In genomic region chr1:33255347-33256311, GRCh38 we compare ENCODE assay signal across 8 cellular contexts. TPM values are rescaled to one million over a fixed set of nuclear protein-coding genes. Genes with fewer than 3 reads are reported as not detected.
DNase-seq lines count a peak whose midpoint lies in the region; ATAC-seq, FAIRE-seq and TF ChIP-seq lines count a peak whose summit lies in the region.

No MANE protein-coding gene starts in this region.

- intact Hi-C loops in MCF 10A (cut with micrococcal nuclease): loop anchor here (2.0 kb wide), 1 partner anchor 35 kb away; no protein-coding TSS in a partner anchor
- intact Hi-C loops in sciatic nerve (cut with DNase I): no loop called here

- no peaks in the 10 kb centered on the region for H3K9me3 Mint-ChIP-seq in T-helper 2 cell treated with Interferon-gamma antibody and Interleukin-4, amounts not matched to agents 5 μg/mL and 100 μg/mL, for 36 hours
- no peaks in the 10 kb centered on the region for H3K9me3 Mint-ChIP-seq in MCF 10A (ENCODE audit: unreplicated experiment)

- no peak for FAIRE-seq in GM18507 (lab: Jason Lieb, UNC)

- no TSS peak for BruUV-seq in MCF 10A (replicated peaks; lab: Mats Ljungman, UMichigan)

- peak overlapping the region; percentile 27 for H3K4me3 ChIP-seq in iPS-11a (ENCODE audit: low read depth, low read length)

- H3K4me1 Mint-ChIP-seq in T-helper 2 cell treated with Interferon-gamma antibody and Interleukin-4, amounts not matched to agents 5 μg/mL and 100 μg/mL, for 36 hours (ENCODE audit: low read depth): peaks cover 33% of the 10 kb centered on the region
- peaks cover 19% of the 10 kb centered on the region for H3K4me1 Mint-ChIP-seq in MCF 10A (ENCODE audit: insufficient read depth, unreplicated experiment)

- TF ChIP-seq CTCF in 22Rv1 (IDR thresholded peaks at IDR 0.05): no peak
- no peak for TF ChIP-seq CTCF in MCF 10A (IDR thresholded peaks at IDR 0.05; ENCODE audit: unreplicated experiment)

- peak overlapping the region; percentile 87 for H3K27ac ChIP-seq in 22Rv1

- peak; percentile 79 for ATAC-seq in sciatic nerve

- POLR2A ChIA-PET in MCF 10A (lab: Yijun Ruan, JAX): interaction anchor here (0.7 to 1.6 kb wide), 13 partner anchors 11 to 216 kb away, joined by 3 to 22 read pairs (median 5); partner anchors contain the start of genes TRIM62 and ZSCAN20

- H3K4me3 Mint-ChIP-seq in T-helper 2 cell treated with Interferon-gamma antibody and Interleukin-4, amounts not matched to agents 5 μg/mL and 100 μg/mL, for 36 hours: peak overlapping the region; percentile 60
- peak overlapping the region; percentile 93 for H3K4me3 Mint-ChIP-seq in MCF 10A (ENCODE audit: unreplicated experiment)

- CTCF ChIA-PET in MCF 10A (lab: Yijun Ruan, JAX): interaction anchor here (0.9 to 1.1 kb wide), 2 partner anchors 37 to 84 kb away, joined by 3 read pairs; no protein-coding TSS in a partner anchor

- peaks cover 10% of the 10 kb centered on the region for H3K36me3 Mint-ChIP-seq in T-helper 2 cell treated with Interferon-gamma antibody and Interleukin-4, amounts not matched to agents 5 μg/mL and 100 μg/mL, for 36 hours (ENCODE audit: low read depth)
- H3K36me3 Mint-ChIP-seq in MCF 10A (ENCODE audit: insufficient read depth, unreplicated experiment): no peaks in the 10 kb centered on the region

- peaks cover 7% of the 10 kb centered on the region for H3K27me3 Mint-ChIP-seq in T-helper 2 cell treated with Interferon-gamma antibody and Interleukin-4, amounts not matched to agents 5 μg/mL and 100 μg/mL, for 36 hours (ENCODE audit: low read depth)
- peaks cover 6% of the 10 kb centered on the region for H3K27me3 Mint-ChIP-seq in MCF 10A (ENCODE audit: insufficient read depth, unreplicated experiment)

- DNase-seq in GM18507 (ENCODE audit: extremely low spot score, insufficient read length, low read depth) (peak; percentile 15), M059J (ENCODE audit: low read depth) (peak; percentile 10), MCF 10A (ENCODE audit: unreplicated experiment) (peak; percentile 83), sciatic nerve (ENCODE audit: low spot score) (peak; percentile 81), HK-2 (ENCODE audit: unreplicated experiment) (no peak)
- DNase-seq in T-helper 2 cell treated with Interferon-gamma antibody and Interleukin-4, amounts not matched to agents 5 μg/mL and 100 μg/mL, for 36 hours (ENCODE audit: low spot score): peak; percentile 50

- peak overlapping the region; percentile 76 for H3K27ac Mint-ChIP-seq in T-helper 2 cell treated with Interferon-gamma antibody and Interleukin-4, amounts not matched to agents 5 μg/mL and 100 μg/mL, for 36 hours
- peak overlapping the region; percentile 51 for H3K27ac Mint-ChIP-seq in MCF 10A (ENCODE audit: low read depth, unreplicated experiment)

RNA-seq across cellular contexts. Expression of gene ZNF362, which starts 0.7 kb away (rescaled TPM):
- total RNA-seq in M059J (2014; rRNA removed; shearing (Covaris generic)): 6.2 and 15.2 TPM in 2 replicates
- 14.8 and 15.8 TPM in 2 replicates for total RNA-seq in MCF 10A (2022)
- total RNA-seq in sciatic nerve: 40.0 TPM
